In genomic region chr2:109384308-109385271, GRCh38 we compare ENCODE assay signal across 1 cellular context.
TF ChIP-seq lines count a peak whose summit lies in the region.

No MANE protein-coding gene starts in this region.

TF ChIP-seq in WTC11, 78 proteins besides CTCF, POLR2A, EP300 and RAD21 (continued from another document):
- TF ChIP-seq IRF2 (CRISPR knock-in tag; IDR thresholded peaks at IDR 0.05; ENCODE audit: borderline replicate concordance, low read depth) (no peak), NFATC4 (CRISPR knock-in tag; IDR thresholded peaks at IDR 0.05) (no peak), E2F4 (CRISPR knock-in tag; IDR thresholded peaks at IDR 0.05; ENCODE audit: borderline replicate concordance, low read depth) (no peak), PRRX2 (CRISPR knock-in tag; IDR thresholded peaks at IDR 0.05) (no peak), ZNF671 (CRISPR knock-in tag; IDR thresholded peaks at IDR 0.05) (no peak), SP1 (CRISPR knock-in tag; conservative IDR thresholded peaks at IDR 0.05) (no peak), E2F1 (CRISPR knock-in tag; IDR thresholded peaks at IDR 0.05) (no peak), FOXP1 (CRISPR knock-in tag; IDR thresholded peaks at IDR 0.05; ENCODE audit: borderline replicate concordance) (no peak), ZBTB21 (CRISPR knock-in tag; IDR thresholded peaks at IDR 0.05; ENCODE audit: borderline replicate concordance) (no peak), FOXK1 (CRISPR knock-in tag; IDR thresholded peaks at IDR 0.05) (no peak), MYBL2 (CRISPR knock-in tag; IDR thresholded peaks at IDR 0.05) (no peak)
- TF ChIP-seq, protein P1, sequence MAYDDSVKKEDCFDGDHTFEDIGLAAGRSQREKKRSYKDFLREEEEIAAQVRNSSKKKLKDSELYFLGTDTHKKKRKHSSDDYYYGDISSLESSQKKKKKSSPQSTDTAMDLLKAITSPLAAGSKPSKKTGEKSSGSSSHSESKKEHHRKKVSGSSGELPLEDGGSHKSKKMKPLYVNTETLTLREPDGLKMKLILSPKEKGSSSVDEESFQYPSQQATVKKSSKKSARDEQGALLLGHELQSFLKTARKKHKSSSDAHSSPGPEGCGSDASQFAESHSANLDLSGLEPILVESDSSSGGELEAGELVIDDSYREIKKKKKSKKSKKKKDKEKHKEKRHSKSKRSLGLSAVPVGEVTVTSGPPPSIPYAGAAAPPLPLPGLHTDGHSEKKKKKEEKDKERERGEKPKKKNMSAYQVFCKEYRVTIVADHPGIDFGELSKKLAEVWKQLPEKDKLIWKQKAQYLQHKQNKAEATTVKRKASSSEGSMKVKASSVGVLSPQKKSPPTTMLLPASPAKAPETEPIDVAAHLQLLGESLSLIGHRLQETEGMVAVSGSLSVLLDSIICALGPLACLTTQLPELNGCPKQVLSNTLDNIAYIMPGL (CRISPR knock-in tag; IDR thresholded peaks at IDR 0.05) = no peak
- TF ChIP-seq, protein P2, sequence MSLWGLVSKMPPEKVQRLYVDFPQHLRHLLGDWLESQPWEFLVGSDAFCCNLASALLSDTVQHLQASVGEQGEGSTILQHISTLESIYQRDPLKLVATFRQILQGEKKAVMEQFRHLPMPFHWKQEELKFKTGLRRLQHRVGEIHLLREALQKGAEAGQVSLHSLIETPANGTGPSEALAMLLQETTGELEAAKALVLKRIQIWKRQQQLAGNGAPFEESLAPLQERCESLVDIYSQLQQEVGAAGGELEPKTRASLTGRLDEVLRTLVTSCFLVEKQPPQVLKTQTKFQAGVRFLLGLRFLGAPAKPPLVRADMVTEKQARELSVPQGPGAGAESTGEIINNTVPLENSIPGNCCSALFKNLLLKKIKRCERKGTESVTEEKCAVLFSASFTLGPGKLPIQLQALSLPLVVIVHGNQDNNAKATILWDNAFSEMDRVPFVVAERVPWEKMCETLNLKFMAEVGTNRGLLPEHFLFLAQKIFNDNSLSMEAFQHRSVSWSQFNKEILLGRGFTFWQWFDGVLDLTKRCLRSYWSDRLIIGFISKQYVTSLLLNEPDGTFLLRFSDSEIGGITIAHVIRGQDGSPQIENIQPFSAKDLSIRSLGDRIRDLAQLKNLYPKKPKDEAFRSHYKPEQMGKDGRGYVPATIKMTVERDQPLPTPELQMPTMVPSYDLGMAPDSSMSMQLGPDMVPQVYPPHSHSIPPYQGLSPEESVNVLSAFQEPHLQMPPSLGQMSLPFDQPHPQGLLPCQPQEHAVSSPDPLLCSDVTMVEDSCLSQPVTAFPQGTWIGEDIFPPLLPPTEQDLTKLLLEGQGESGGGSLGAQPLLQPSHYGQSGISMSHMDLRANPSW (CRISPR knock-in tag; conservative IDR thresholded peaks at IDR 0.05; ENCODE audit: low read depth) = no peak
